In genomic region chr16:57802635-57803412, GRCh38 we compare ENCODE assay signal across 8 cellular contexts. TPM values are rescaled to one million over a fixed set of nuclear protein-coding genes. Genes with fewer than 3 reads are reported as not detected.
A peak's percentile ranks its signal among the peaks of the same experiment; 100 is the strongest.
DNase-seq lines count a peak whose midpoint lies in the region; FAIRE-seq and TF ChIP-seq lines count a peak whose summit lies in the region.

No MANE protein-coding gene starts in this region.

- peak overlapping the region; percentile 78 for H3K27ac ChIP-seq in mammary epithelial cell (ENCODE audit: insufficient read depth, low read depth, low read length)

- in situ Hi-C loops in mammary epithelial cell (cut with MboI; ENCODE audit: low sequenced_read_pairs in 2 of 2), result no loop called here

- H3K4me1 Mint-ChIP-seq in CD14-positive monocyte, result peaks cover 42% of the 10 kb centered on the region
- H3K4me1 Mint-ChIP-seq in stimulated activated naive CD8-positive, alpha-beta T cell treated with anti-CD3 and anti-CD28 coated beads, Interleukin-15, Interleukin-2, amounts not matched to agents 100 ng/mL and 50 ng/mL, for 24 hours (ENCODE audit: low read depth), result peaks cover 46% of the 10 kb centered on the region

- peaks cover 37% of the 10 kb centered on the region for H3K79me2 ChIP-seq in mammary epithelial cell (ENCODE audit: insufficient read depth, low read length)

- dilution Hi-C loops in mammary epithelial cell (cut with HindIII; ENCODE audit: low sequenced_read_pairs), result no loop called here

- TF ChIP-seq RAD21 in Ishikawa (IDR thresholded peaks at IDR 0.05; ENCODE audit: low read depth), result no peak

- no peak for FAIRE-seq in H54 (lab: Jason Lieb, UNC)

- peak overlapping the region in 2 of 3 experiments; percentile 65 to 66 for H3K4me3 ChIP-seq in mammary epithelial cell (replicated peaks in 1 of 3; ENCODE audit: insufficient read depth in 1 of 3, low read depth in 2 of 3, low read length in 3 of 3)

- H3K9me3 ChIP-seq in mammary epithelial cell (replicated peaks; ENCODE audit: insufficient read depth, low read length), result no peaks in the 10 kb centered on the region

- peak overlapping the region; percentile 75 for H2AFZ ChIP-seq in mammary epithelial cell (ENCODE audit: low read depth, low read length)

- peak overlapping the region; percentile 75 to 96 for H3K4me3 Mint-ChIP-seq in CD14-positive monocyte
- peak overlapping the region; percentile 85 for H3K4me3 Mint-ChIP-seq in stimulated activated naive CD8-positive, alpha-beta T cell treated with anti-CD3 and anti-CD28 coated beads, Interleukin-15, Interleukin-2, amounts not matched to agents 100 ng/mL and 50 ng/mL, for 24 hours

- no peak; the same call in 1 of the 2 replicates for TF ChIP-seq EP300 in Ishikawa (IDR thresholded peaks at IDR 0.05; ENCODE audit: borderline replicate concordance)

- H3K9me3 Mint-ChIP-seq in CD14-positive monocyte, result peaks cover 0 to 9% (median 5%) of the 10 kb centered on the region in 7 donors
- no peaks in the 10 kb centered on the region for H3K9me3 Mint-ChIP-seq in stimulated activated naive CD8-positive, alpha-beta T cell treated with anti-CD3 and anti-CD28 coated beads, Interleukin-15, Interleukin-2, amounts not matched to agents 100 ng/mL and 50 ng/mL, for 24 hours

- CTCF ChIA-PET in mammary epithelial cell (lab: Charles Lee; ENCODE audit: low non-redundant PET), result interaction anchor here (0.6 kb wide), 1 partner anchor 26 kb away, joined by 3 read pairs; no protein-coding TSS in a partner anchor

- whole genome bisulfite sequencing in mammary epithelial cell (ENCODE audit: low coverage, missing lambda C conversion rate), result 9% methylated on average over 21 of the region's 35 CpGs

- intact Hi-C loops in CD14-positive monocyte (cut with micrococcal nuclease) (loop anchor here (5.0 to 10.0 kb wide), 3 partner anchors 89 to 204 kb away; partner anchors contain the start of genes USB1 (in 1 of the 2) and ZNF319 (in 1 of the 2)), mammary epithelial cell (cut with micrococcal nuclease) (loop anchor here (1.0 kb wide), 2 partner anchors 32 to 60 kb away; no protein-coding TSS in a partner anchor)

- peaks cover 7 to 9% of the 10 kb centered on the region in 2 donors for H3K36me3 Mint-ChIP-seq in CD14-positive monocyte
- no peaks in the 10 kb centered on the region for H3K36me3 Mint-ChIP-seq in stimulated activated naive CD8-positive, alpha-beta T cell treated with anti-CD3 and anti-CD28 coated beads, Interleukin-15, Interleukin-2, amounts not matched to agents 100 ng/mL and 50 ng/mL, for 24 hours (ENCODE audit: low read depth)

- peaks cover 49% of the 10 kb centered on the region for H3K4me1 ChIP-seq in mammary epithelial cell (ENCODE audit: insufficient read depth, low read length)

- H4K20me1 ChIP-seq in mammary epithelial cell (ENCODE audit: insufficient read depth, low read length), result no peaks in the 10 kb centered on the region

- H3K36me3 ChIP-seq in mammary epithelial cell (ENCODE audit: insufficient read depth, low read length), result no peaks in the 10 kb centered on the region

- H3K27me3 Mint-ChIP-seq in CD14-positive monocyte (ENCODE audit: low read depth in 3 of 3), result peaks cover 40 to 74% (median 61%) of the 10 kb centered on the region in 3 donors
- peaks cover 28% of the 10 kb centered on the region for H3K27me3 Mint-ChIP-seq in stimulated activated naive CD8-positive, alpha-beta T cell treated with anti-CD3 and anti-CD28 coated beads, Interleukin-15, Interleukin-2, amounts not matched to agents 100 ng/mL and 50 ng/mL, for 24 hours

- BruUV-seq in mammary epithelial cell (replicated peaks; lab: Mats Ljungman, UMichigan), result no TSS peak

- no peak for TF ChIP-seq POLR2A in H54 (IDR thresholded peaks at IDR 0.05; ENCODE audit: low read depth, low read length)

- H3K4me2 ChIP-seq in mammary epithelial cell (ENCODE audit: insufficient read depth, low read depth, low read length), result peak overlapping the region; percentile 89

- TF ChIP-seq CTCF in CD14-positive monocyte (IDR thresholded peaks at IDR 0.05), result no peak
- TF ChIP-seq CTCF in mammary epithelial cell (conservative IDR thresholded peaks at IDR 0.05 in 1 of 2, IDR thresholded peaks at IDR 0.05 in 1 of 2; ENCODE audit: extremely low read depth in 1 of 2, insufficient read depth in 1 of 2, low read depth in 1 of 2, low read length in 2 of 2), result no peak

- H3K27ac Mint-ChIP-seq in CD14-positive monocyte, result peak overlapping the region in 6 of 7 donors; percentile 32 to 84 (median 66)
- H3K27ac Mint-ChIP-seq in stimulated activated naive CD8-positive, alpha-beta T cell treated with anti-CD3 and anti-CD28 coated beads, Interleukin-15, Interleukin-2, amounts not matched to agents 100 ng/mL and 50 ng/mL, for 24 hours, result peak overlapping the region; percentile 92

- H3K9ac ChIP-seq in mammary epithelial cell (ENCODE audit: insufficient read depth, low read length), result no peak overlapping the region

- H3K27me3 ChIP-seq in mammary epithelial cell (ENCODE audit: insufficient read depth, low read length), result no peaks in the 10 kb centered on the region

- DNase-seq in CD14-positive monocyte (ENCODE audit: low spot score) (no peak), mammary epithelial cell (peak; percentile 55), kidney tubule cell (ENCODE audit: low spot score) (peak; percentile 67), H54 (ENCODE audit: insufficient read length, low spot score) (no peak), NCI-H524 (lab: John Stamatoyannopoulos, UW) (no peak)
- no peak for DNase-seq in stimulated activated CD8-positive, alpha-beta memory T cell treated with anti-CD3 and anti-CD28 coated beads, Interleukin-4, amount 100 ng/mL, for 48 hours

TF ChIP-seq in Ishikawa, 13 proteins besides CTCF, POLR2A, EP300 and RAD21:
- TF ChIP-seq, protein P1, sequence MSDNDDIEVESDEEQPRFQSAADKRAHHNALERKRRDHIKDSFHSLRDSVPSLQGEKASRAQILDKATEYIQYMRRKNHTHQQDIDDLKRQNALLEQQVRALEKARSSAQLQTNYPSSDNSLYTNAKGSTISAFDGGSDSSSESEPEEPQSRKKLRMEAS (IDR thresholded peaks at IDR 0.05), result peak; percentile 92
- TF ChIP-seq, protein P2, sequence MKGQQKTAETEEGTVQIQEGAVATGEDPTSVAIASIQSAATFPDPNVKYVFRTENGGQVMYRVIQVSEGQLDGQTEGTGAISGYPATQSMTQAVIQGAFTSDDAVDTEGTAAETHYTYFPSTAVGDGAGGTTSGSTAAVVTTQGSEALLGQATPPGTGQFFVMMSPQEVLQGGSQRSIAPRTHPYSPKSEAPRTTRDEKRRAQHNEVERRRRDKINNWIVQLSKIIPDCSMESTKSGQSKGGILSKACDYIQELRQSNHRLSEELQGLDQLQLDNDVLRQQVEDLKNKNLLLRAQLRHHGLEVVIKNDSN (IDR thresholded peaks at IDR 0.05), result peak; percentile 47; the same call in 1 of the 2 replicates
- no peak for TF ChIP-seq ZBTB7A (IDR thresholded peaks at IDR 0.05; ENCODE audit: low read depth)
- TF ChIP-seq CREB1 (IDR thresholded peaks at IDR 0.05; ENCODE audit: low read depth), result no peak
- TF ChIP-seq TCF12 (IDR thresholded peaks at IDR 0.05; ENCODE audit: low read depth), result no peak; the same call in 1 of the 2 replicates
- TF ChIP-seq, protein P3, sequence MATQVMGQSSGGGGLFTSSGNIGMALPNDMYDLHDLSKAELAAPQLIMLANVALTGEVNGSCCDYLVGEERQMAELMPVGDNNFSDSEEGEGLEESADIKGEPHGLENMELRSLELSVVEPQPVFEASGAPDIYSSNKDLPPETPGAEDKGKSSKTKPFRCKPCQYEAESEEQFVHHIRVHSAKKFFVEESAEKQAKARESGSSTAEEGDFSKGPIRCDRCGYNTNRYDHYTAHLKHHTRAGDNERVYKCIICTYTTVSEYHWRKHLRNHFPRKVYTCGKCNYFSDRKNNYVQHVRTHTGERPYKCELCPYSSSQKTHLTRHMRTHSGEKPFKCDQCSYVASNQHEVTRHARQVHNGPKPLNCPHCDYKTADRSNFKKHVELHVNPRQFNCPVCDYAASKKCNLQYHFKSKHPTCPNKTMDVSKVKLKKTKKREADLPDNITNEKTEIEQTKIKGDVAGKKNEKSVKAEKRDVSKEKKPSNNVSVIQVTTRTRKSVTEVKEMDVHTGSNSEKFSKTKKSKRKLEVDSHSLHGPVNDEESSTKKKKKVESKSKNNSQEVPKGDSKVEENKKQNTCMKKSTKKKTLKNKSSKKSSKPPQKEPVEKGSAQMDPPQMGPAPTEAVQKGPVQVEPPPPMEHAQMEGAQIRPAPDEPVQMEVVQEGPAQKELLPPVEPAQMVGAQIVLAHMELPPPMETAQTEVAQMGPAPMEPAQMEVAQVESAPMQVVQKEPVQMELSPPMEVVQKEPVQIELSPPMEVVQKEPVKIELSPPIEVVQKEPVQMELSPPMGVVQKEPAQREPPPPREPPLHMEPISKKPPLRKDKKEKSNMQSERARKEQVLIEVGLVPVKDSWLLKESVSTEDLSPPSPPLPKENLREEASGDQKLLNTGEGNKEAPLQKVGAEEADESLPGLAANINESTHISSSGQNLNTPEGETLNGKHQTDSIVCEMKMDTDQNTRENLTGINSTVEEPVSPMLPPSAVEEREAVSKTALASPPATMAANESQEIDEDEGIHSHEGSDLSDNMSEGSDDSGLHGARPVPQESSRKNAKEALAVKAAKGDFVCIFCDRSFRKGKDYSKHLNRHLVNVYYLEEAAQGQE (IDR thresholded peaks at IDR 0.05; ENCODE audit: low read depth), result no peak
- no peak for TF ChIP-seq FOXM1 (IDR thresholded peaks at IDR 0.05; ENCODE audit: borderline replicate concordance, low read depth)
- no peak for TF ChIP-seq NFIC (IDR thresholded peaks at IDR 0.05)
- TF ChIP-seq TEAD4 (IDR thresholded peaks at IDR 0.05), result no peak
- TF ChIP-seq YY1 (IDR thresholded peaks at IDR 0.05; ENCODE audit: low read depth), result no peak
- TF ChIP-seq CEBPB (IDR thresholded peaks at IDR 0.05), result no peak
- TF ChIP-seq EGR1 (IDR thresholded peaks at IDR 0.05), result peak; percentile 74
- no peak for TF ChIP-seq TAF1 (IDR thresholded peaks at IDR 0.05; ENCODE audit: low read depth)
TF ChIP-seq in Ishikawa: peak in this region for 3.

RNA-seq across cellular contexts. Expression of gene KIFC3, which starts 0.5 kb away (rescaled TPM):
- polyA plus RNA-seq in CD14-positive monocyte (under 1 TPM in 1 of 2 donors, not detected in 1; 0.24 TPM), mammary epithelial cell (21.9 TPM)
- 10 to 100 TPM; 35.8 to 59.8 TPM for total RNA-seq in mammary epithelial cell
- polyA minus RNA-seq in mammary epithelial cell, result 9.4 TPM

Comparison
In these comparisons a context has a peak if more than half of its experiments do, and no peak if none do; other contexts are left out.
1. DNase-seq: peak in mammary epithelial cell (single experiment) and kidney tubule cell (single experiment); none in CD14-positive monocyte (single experiment), H54 (single experiment), NCI-H524 (0 of 2) and stimulated activated CD8-positive, alpha-beta memory T cell treated with anti-CD3 and anti-CD28 coated beads, Interleukin-4, amount 100 ng/mL, for 48 hours (single experiment).
2. RNA of gene KIFC3, which starts 0.5 kb away (polyA plus RNA-seq): 21.9 TPM in mammary epithelial cell (single experiment); 0.24 TPM in CD14-positive monocyte; every median in the first group is over 10 times any median in the second.